Comparison of ENCODE assay signal across 8 cellular contexts in genomic region chr17:79831367-79832210, GRCh38. TPM values are rescaled to one million over a fixed set of nuclear protein-coding genes. Genes with fewer than 3 reads are reported as not detected.
DNase-seq lines count a peak whose midpoint lies in the region; ATAC-seq and TF ChIP-seq lines count a peak whose summit lies in the region.

No MANE protein-coding gene starts in this region.

- H3K9me3 ChIP-seq in HEK293 (ENCODE audit: control insufficient read depth, insufficient read depth, low read depth, low read length) = no peaks in the 10 kb centered on the region
- H3K9me3 ChIP-seq in ascending aorta = no peaks in the 10 kb centered on the region
- no peaks in the 10 kb centered on the region for H3K9me3 ChIP-seq in iPS-15b (ENCODE audit: control insufficient read depth, insufficient read depth, low read length)

- H3K27me3 ChIP-seq in ascending aorta (no peaks in the 10 kb centered on the region), iPS-15b (ENCODE audit: control insufficient read depth, insufficient read depth, low read length) (peaks cover 81% of the 10 kb centered on the region)

- H3K9me3 Mint-ChIP-seq in progenitor cell of endocrine pancreas (ENCODE audit: low read depth) = no peaks in the 10 kb centered on the region

- ATAC-seq in HG03280 (IDR thresholded peaks at IDR 0.05; ENCODE audit: unreplicated experiment) = no peak

- peaks cover 29% of the 10 kb centered on the region for H3K4me1 Mint-ChIP-seq in progenitor cell of endocrine pancreas (ENCODE audit: low read depth)

- no peak overlapping the region for H3K4me3 Mint-ChIP-seq in progenitor cell of endocrine pancreas (ENCODE audit: low read depth)

- H3K27ac ChIP-seq in HEK293 (ENCODE audit: extremely low read depth, low read depth, low read length) (no peak overlapping the region), ascending aorta (peak overlapping the region in 1 of 2 donors; percentile 27)

- H3K36me3 Mint-ChIP-seq in progenitor cell of endocrine pancreas (ENCODE audit: insufficient read depth) = peaks cover 6% of the 10 kb centered on the region

- H3K9ac ChIP-seq in iPS-15b (ENCODE audit: low read depth, low read length) = no peak overlapping the region

- H3K36me3 ChIP-seq in HEK293 (ENCODE audit: control insufficient read depth in 2 of 2, insufficient read depth in 1 of 2, low read length in 2 of 2) (peaks cover 0 to 30% of the 10 kb centered on the region in 2 experiments; a peak in 1 of 3 replicates), ascending aorta (peaks cover 20 to 21% of the 10 kb centered on the region in 2 donors), iPS-15b (ENCODE audit: control insufficient read depth, insufficient read depth, low read length) (no peaks in the 10 kb centered on the region)

- TF ChIP-seq CTCF in HEK293 (tag by site-specific recombination; IDR thresholded peaks at IDR 0.05) (no peak), ascending aorta (IDR thresholded peaks at IDR 0.05) (no peak), progenitor cell of endocrine pancreas (IDR thresholded peaks at IDR 0.05; ENCODE audit: unreplicated experiment) (no peak)

- H3K27ac Mint-ChIP-seq in progenitor cell of endocrine pancreas = peak overlapping the region; percentile 56

- no peak overlapping the region for H3K4me3 ChIP-seq in HEK293 (ENCODE audit: low read depth, low read length)
- peak overlapping the region; percentile 8 to 44 for H3K4me3 ChIP-seq in ascending aorta
- H3K4me3 ChIP-seq in iPS-15b (ENCODE audit: low read depth, low read length) = peak overlapping the region; percentile 43

- peaks cover 13% of the 10 kb centered on the region for H3K4me1 ChIP-seq in HEK293 (ENCODE audit: control insufficient read depth, insufficient read depth, low read length)
- peaks cover 6 to 18% of the 10 kb centered on the region in 2 donors for H3K4me1 ChIP-seq in ascending aorta
- peaks cover 11% of the 10 kb centered on the region for H3K4me1 ChIP-seq in iPS-15b (ENCODE audit: control insufficient read depth, insufficient read depth, low read length)

- peaks cover 29% of the 10 kb centered on the region for H3K27me3 Mint-ChIP-seq in progenitor cell of endocrine pancreas

- CTCF ChIA-PET in HEK293 (lab: Yijun Ruan, JAX) = interaction anchor here (1.2 to 1.8 kb wide), 2 partner anchors 8 to 90 kb away, joined by 3 to 9 read pairs; partner anchors contain the start of gene CBX4

- intact Hi-C loops in ascending aorta (cut with DNase I) = no loop called here

- POLR2A ChIA-PET in HEK293 (lab: Yijun Ruan, JAX) = interaction anchor here (0.6 to 4.2 kb wide), 3 partner anchors 8 to 34 kb away, joined by 6 to 32 read pairs (median 6); partner anchors contain the start of genes CBX4 and CBX8

- DNase-seq in ascending aorta (ENCODE audit: low spot score in 2 of 2) (no peak), progenitor cell of endocrine pancreas (ENCODE audit: low spot score, unreplicated experiment) (no peak), NCI-H446 (lab: John Stamatoyannopoulos, UW) (no peak), cortex of kidney (lab: John Stamatoyannopoulos, UW) (no peak)
- no peak for DNase-seq in stimulated activated CD4-positive, alpha-beta T cell treated with anti-CD3 and anti-CD28 coated beads, Interleukin-4, amount 100 ng/mL, for 1 hour

TF ChIP-seq in HEK293, 187 proteins besides CTCF, POLR2A, EP300 and RAD21:
- no peak for TF ChIP-seq ZNF530 (tag by site-specific recombination; IDR thresholded peaks at IDR 0.05; ENCODE audit: low read depth)
- TF ChIP-seq ZFHX2 (tag by site-specific recombination; conservative IDR thresholded peaks at IDR 0.05) = peak; percentile 22; the same call in 1 of the 2 replicates
- no peak for TF ChIP-seq ZNF521 (tag by site-specific recombination; IDR thresholded peaks at IDR 0.05)
- TF ChIP-seq KLF7 (tag by site-specific recombination; IDR thresholded peaks at IDR 0.05; ENCODE audit: borderline replicate concordance) = no peak
- TF ChIP-seq ZNF398 (tag by site-specific recombination; IDR thresholded peaks at IDR 0.05) = 0 out of 2 replicates have a peak, but pooled peaks have one; percentile 10
- TF ChIP-seq ZNF776 (tag by site-specific recombination; IDR thresholded peaks at IDR 0.05; ENCODE audit: borderline replicate concordance) = no peak
- no peak for TF ChIP-seq ZBTB49 (tag by site-specific recombination; IDR thresholded peaks at IDR 0.05; ENCODE audit: low read depth)
- TF ChIP-seq ZNF585B (tag by site-specific recombination; IDR thresholded peaks at IDR 0.05) = peak; percentile 60
- no peak; the same call in 1 of the 2 replicates for TF ChIP-seq ZNF600 (tag by site-specific recombination; IDR thresholded peaks at IDR 0.05)
- no peak for TF ChIP-seq ZNF148 (tag by site-specific recombination; IDR thresholded peaks at IDR 0.05; ENCODE audit: borderline replicate concordance)
- no peak for TF ChIP-seq ZNF26 (tag by site-specific recombination; IDR thresholded peaks at IDR 0.05)

RNA-seq across cellular contexts. Expression of gene CBX4, which starts 7.7 kb away (rescaled TPM):
- 25.7 TPM for total RNA-seq in ascending aorta
- 22.8 and 24.2 TPM in 2 replicates for total RNA-seq in progenitor cell of endocrine pancreas

RNA-seq across cellular contexts. Expression of gene CBX8, which starts 34.7 kb away (rescaled TPM):
- total RNA-seq in ascending aorta = 1.1 TPM
- 21.7 and 23.1 TPM in 2 replicates for total RNA-seq in progenitor cell of endocrine pancreas

RNA-seq across cellular contexts. Expression of gene CBX2, which starts 53.6 kb away (rescaled TPM):
- total RNA-seq in ascending aorta = 4.6 TPM
- total RNA-seq in progenitor cell of endocrine pancreas = 106 and 111 TPM in 2 replicates

Comparison
In these comparisons a context has a peak if more than half of its experiments do, and no peak if none do; other contexts are left out.
1. RNA of gene CBX8, which starts 34.7 kb away (total RNA-seq): 21.7 to 23.1 TPM in progenitor cell of endocrine pancreas; 1.1 TPM in ascending aorta (single experiment); every median in the first group is over 10 times any median in the second.
2. RNA of gene CBX2, which starts 53.6 kb away (total RNA-seq): 106 to 111 TPM in progenitor cell of endocrine pancreas; 4.6 TPM in ascending aorta (single experiment); every median in the first group is over 10 times any median in the second.